In genomic region chr4:116531026-116531425, GRCh38 we compare ENCODE assay signal across 18 cellular contexts.
DNase-seq lines count a peak whose midpoint lies in the region; TF ChIP-seq lines count a peak whose summit lies in the region.
"Had no signal": no experiment of that assay in that cellular context is flagged by ENCODE, and none has a peak within 500 bp of the region (broad histone marks: within the 10 kb centered on the region; RNA-seq: fewer than 3 reads in every experiment).

No MANE protein-coding gene starts in this region.

- no peak overlapping the region for H2AFZ ChIP-seq in Loucy (ENCODE audit: low read length)

- no peak overlapping the region for H3K4me3 Mint-ChIP-seq in immature natural killer cell
- H3K4me3 Mint-ChIP-seq: B cell; CD4-positive, CD25-positive, alpha-beta regulatory T cell; CD8-positive, alpha-beta T cell; GM23338; H9; HFFc6 had no signal

- peak overlapping the region; percentile 55 for H3K4me2 ChIP-seq in Loucy (ENCODE audit: low read depth, low read length, poor library complexity, severe bottlenecking)
- H3K4me2 ChIP-seq: GM23338 had no signal

- no peaks in the 10 kb centered on the region for H3K9me2 ChIP-seq in Loucy (replicated peaks; ENCODE audit: low read depth, low read length)

- no peak overlapping the region for H3K27ac Mint-ChIP-seq in immature natural killer cell
- H3K27ac Mint-ChIP-seq: B cell; CD4-positive, CD25-positive, alpha-beta regulatory T cell; CD8-positive, alpha-beta T cell; HFFc6 had no signal

- H3K9me3 ChIP-seq in Loucy (ENCODE audit: insufficient read depth, low read depth, low read length) (no peaks in the 10 kb centered on the region), mesodermal cell (ENCODE audit: control insufficient read depth, low read length) (no peaks in the 10 kb centered on the region)
- H3K9me3 ChIP-seq: BLaER1, Caco-2 had no signal

- no CpG with 5 or more reads among the region's 3 CpGs for WGBS in mesodermal cell (ENCODE audit: insufficient coverage in 2 of 2), 2 experiments

- H3K9ac ChIP-seq in Loucy (ENCODE audit: low read depth, low read length, poor library complexity, severe bottlenecking), result peak overlapping the region; percentile 9
- H3K9ac ChIP-seq: BLaER1 had no signal

- peaks cover 1 to 43% (median 13%) of the 10 kb centered on the region in 6 donors for H3K9me3 Mint-ChIP-seq in immature natural killer cell
- H3K9me3 Mint-ChIP-seq: CD8-positive, alpha-beta T cell; GM23338; H9 had no signal

- H3K36me3 ChIP-seq in Loucy (ENCODE audit: insufficient read depth, low read length) (no peaks in the 10 kb centered on the region), mesodermal cell (ENCODE audit: control insufficient read depth, insufficient read depth, low read length) (no peaks in the 10 kb centered on the region)
- H3K36me3 ChIP-seq: BLaER1 had no signal

- peaks cover 40% of the 10 kb centered on the region for H3K4me1 ChIP-seq in Loucy (ENCODE audit: insufficient read depth, low read length, poor library complexity, severe bottlenecking)
- H3K4me1 ChIP-seq in mesodermal cell (ENCODE audit: control insufficient read depth, insufficient read depth, low read length, poor library complexity, severe bottlenecking), result peaks cover 9% of the 10 kb centered on the region

- DNase-seq in foreskin melanocyte (peak; percentile 66), immature natural killer cell (no peak), glomerular visceral epithelial cell (ENCODE audit: extremely low spot score) (no peak)
- no peak for DNase-seq in activated CD4-positive, alpha-beta T cell treated with anti-CD3 and anti-CD28 coated beads for 4 hours
- DNase-seq: Caco-2; CD4-positive, CD25-positive, alpha-beta regulatory T cell; CD8-positive, alpha-beta T cell; DMS153; GDM1; H9; HFFc6 had no signal

- no peaks in the 10 kb centered on the region for H3K79me2 ChIP-seq in Loucy (ENCODE audit: insufficient read depth, low read length)

- H3K4me3 ChIP-seq in Loucy (ENCODE audit: low read length, poor library complexity, severe bottlenecking) (peak overlapping the region; percentile 44), mesodermal cell (ENCODE audit: extremely low read depth, insufficient read depth, low read length, poor library complexity, severe bottlenecking) (no peak overlapping the region)
- H3K4me3 ChIP-seq: BLaER1, GM12878, GM23338 had no signal

- no peaks in the 10 kb centered on the region for H3K27me3 Mint-ChIP-seq in immature natural killer cell (ENCODE audit: low read depth in 3 of 3)
- H3K27me3 Mint-ChIP-seq: B cell; CD4-positive, CD25-positive, alpha-beta regulatory T cell had no signal

- H3K27ac ChIP-seq in mesodermal cell (ENCODE audit: low read depth, low read length, severe bottlenecking), result peak overlapping the region; percentile 13
- H3K27ac ChIP-seq: BLaER1, C4-2B had no signal

- H3K27me3 ChIP-seq in Loucy (ENCODE audit: insufficient read depth, low read length, poor library complexity, severe bottlenecking), result no peaks in the 10 kb centered on the region
- H3K27me3 ChIP-seq: BLaER1 had no signal

- no peaks in the 10 kb centered on the region for H3K36me3 Mint-ChIP-seq in immature natural killer cell
- H3K36me3 Mint-ChIP-seq: CD4-positive, CD25-positive, alpha-beta regulatory T cell; CD8-positive, alpha-beta T cell had no signal

- no peak for TF ChIP-seq CTCF in Loucy (conservative IDR thresholded peaks at IDR 0.05; ENCODE audit: low read length)

- no peaks in the 10 kb centered on the region for H4K20me1 ChIP-seq in Loucy (ENCODE audit: insufficient read depth, low read length, poor library complexity, severe bottlenecking)
- H4K20me1 ChIP-seq: BLaER1 had no signal

- no peaks in the 10 kb centered on the region for H3K4me1 Mint-ChIP-seq in immature natural killer cell
- H3K4me1 Mint-ChIP-seq: B cell; CD4-positive, CD25-positive, alpha-beta regulatory T cell had no signal

- H3F3A ChIP-seq in Loucy (ENCODE audit: low read depth), result peaks cover 7% of the 10 kb centered on the region; the same call in 1 of the 2 replicates
